12 cellular contexts compared by ENCODE assay signal in genomic region chr7:76998764-76999450, GRCh38. TPM values are rescaled to one million over a fixed set of nuclear protein-coding genes. Genes with fewer than 3 reads are reported as not detected.
DNase-seq lines count a peak whose midpoint lies in the region; ATAC-seq, FAIRE-seq and TF ChIP-seq lines count a peak whose summit lies in the region.
"Not testable (repeated sequence)": the region's sequence is repeated elsewhere in the genome, so short reads cannot be mapped to it uniquely, and the experiment has no call there.
"Had no signal": no experiment of that assay in that cellular context is flagged by ENCODE, and none has a peak within 500 bp of the region (broad histone marks: within the 10 kb centered on the region; RNA-seq: fewer than 3 reads in every experiment).

No MANE protein-coding gene starts in this region.

- peaks cover 13% of the 10 kb centered on the region for H3K79me2 ChIP-seq in keratinocyte (ENCODE audit: control insufficient read depth, insufficient read depth, low read length)

- H3K9ac ChIP-seq in keratinocyte (ENCODE audit: control insufficient read depth, extremely low read depth, insufficient read depth, low read length); neuronal stem cell (ENCODE audit: low read depth, low read length, poor library complexity): not testable (repeated sequence)

- not testable (repeated sequence) for H3K4me1 ChIP-seq in Panc1 (ENCODE audit: control insufficient read depth, insufficient read depth, low read length); esophagus (ENCODE audit: control insufficient read depth in 2 of 2, insufficient read depth in 2 of 2, low read length in 1 of 2); keratinocyte (ENCODE audit: control insufficient read depth, extremely low read depth, insufficient read depth, low read length); neuronal stem cell (ENCODE audit: control insufficient read depth in 2 of 2, insufficient read depth in 1 of 2, low read depth in 1 of 2, low read length in 2 of 2)

- not testable (repeated sequence) for H3K27ac ChIP-seq in Panc1 (ENCODE audit: low read length); keratinocyte (ENCODE audit: control insufficient read depth, insufficient read depth, low read length); neuronal stem cell (replicated peaks; ENCODE audit: low read length)
- peak overlapping the region; percentile 25 to 82 for H3K27ac ChIP-seq in esophagus (ENCODE audit: low read depth in 2 of 2, low read length in 1 of 2)

- CTCF ChIA-PET in Panc1 (lab: Charles Lee): not testable (repeated sequence)

- FAIRE-seq in keratinocyte (lab: Jason Lieb, UNC): peak; percentile 86

- H2AK5ac ChIP-seq in neuronal stem cell (ENCODE audit: low read depth, low read length): not testable (repeated sequence)

- DNase-seq in GM03348 (ENCODE audit: low spot score) (peak; percentile 42), HPDE6-E6E7 (ENCODE audit: extremely low spot score) (peak; percentile 17)
- not testable (repeated sequence) for DNase-seq in Panc1 (ENCODE audit: low read depth, low spot score); activated T-helper 1 cell treated with anti-CD3 and anti-CD28 coated beads, Interleukin-12 subunit alpha, Interleukin-12 subunit beta, Interleukin-2, Interleukin-4 antibody, amounts not matched to agents 30 ng/mL and 10 ng/mL and 1 ng/mL, durations not matched to agents 14 hours and 24 hours and 36 hours (ENCODE audit: low spot score); keratinocyte (ENCODE audit: low read depth, low spot score); neuronal stem cell (ENCODE audit: low spot score)

- not testable (repeated sequence) for H3K9me3 ChIP-seq in Panc1 (ENCODE audit: control insufficient read depth, insufficient read depth, low read depth, low read length); esophagus (ENCODE audit: control insufficient read depth in 2 of 2, insufficient read depth in 1 of 2, low read depth in 1 of 2, low read length in 1 of 2); keratinocyte (ENCODE audit: control insufficient read depth, low read depth, low read length); neuronal stem cell (replicated peaks in 1 of 2; ENCODE audit: control insufficient read depth in 2 of 2, insufficient read depth in 1 of 2, low read depth in 1 of 2, low read length in 2 of 2)

- dilution Hi-C loops in keratinocyte (cut with MboI; ENCODE audit: extremely low pct_ligation_motif_present, low sequenced_read_pairs): not testable (repeated sequence)

- intact Hi-C loops in Panc1 (cut with micrococcal nuclease; ENCODE audit: unreplicated experiment): not testable (repeated sequence)
- intact Hi-C loops in activated T-helper 1 cell treated with anti-CD3 and anti-CD28 coated beads, Interleukin-12 subunit alpha, Interleukin-12 subunit beta, Interleukin-2, Interleukin-4 antibody, amounts not matched to agents 30 ng/mL and 10 ng/mL and 1 ng/mL, durations not matched to agents 14 hours and 24 hours and 36 hours (cut with micrococcal nuclease): loop anchor here (10.0 kb wide), 1 partner anchor 494 kb away; no protein-coding TSS in a partner anchor

- not testable (repeated sequence) for H3K79me1 ChIP-seq in neuronal stem cell (ENCODE audit: low read depth, low read length)

- H3K4me3 Mint-ChIP-seq in activated T-helper 1 cell treated with anti-CD3 and anti-CD28 coated beads, Interleukin-12 subunit alpha, Interleukin-12 subunit beta, Interleukin-2, Interleukin-4 antibody, amounts not matched to agents 30 ng/mL and 10 ng/mL and 1 ng/mL, durations not matched to agents 14 hours and 24 hours and 36 hours: not testable (repeated sequence)

- peak overlapping the region; percentile 61 for H3K27ac Mint-ChIP-seq in activated T-helper 1 cell treated with anti-CD3 and anti-CD28 coated beads, Interleukin-12 subunit alpha, Interleukin-12 subunit beta, Interleukin-2, Interleukin-4 antibody, amounts not matched to agents 30 ng/mL and 10 ng/mL and 1 ng/mL, durations not matched to agents 14 hours and 24 hours and 36 hours

- H3K4me3 ChIP-seq in Panc1 (ENCODE audit: low read depth in 2 of 2, low read length in 2 of 2); esophagus (ENCODE audit: low read depth in 1 of 2, low read length in 2 of 2); keratinocyte (ENCODE audit: control insufficient read depth in 2 of 3, extremely low read depth in 1 of 3, insufficient read depth in 2 of 3, low read depth in 1 of 3, low read length in 3 of 3): not testable (repeated sequence)
- peak overlapping the region in 1 of 2 donors; percentile 65 for H3K4me3 ChIP-seq in neuronal stem cell (ENCODE audit: low read length in 2 of 2)

- peak; percentile 6; the same call in 1 of the 2 replicates for ATAC-seq in Panc1

- not testable (repeated sequence) for H3K36me3 ChIP-seq in Panc1 (ENCODE audit: control insufficient read depth, insufficient read depth, low read length); keratinocyte (ENCODE audit: control insufficient read depth in 2 of 2, extremely low read depth in 1 of 2, insufficient read depth in 2 of 2, low read length in 2 of 2); neuronal stem cell (replicated peaks in 1 of 2; ENCODE audit: control insufficient read depth in 2 of 2, insufficient read depth in 2 of 2, low read length in 2 of 2)
- H3K36me3 ChIP-seq in esophagus (ENCODE audit: control insufficient read depth in 2 of 2, insufficient read depth in 2 of 2, low read length in 1 of 2): peaks cover 0 to 14% of the 10 kb centered on the region in 2 donors

- H4K8ac ChIP-seq in neuronal stem cell (ENCODE audit: low read depth, low read length): not testable (repeated sequence)

- POLR2A ChIA-PET in Panc1 (lab: Charles Lee): not testable (repeated sequence)

- H3K23ac ChIP-seq in neuronal stem cell (ENCODE audit: low read depth, low read length, poor library complexity): peak overlapping the region; percentile 43

- H3K9me1 ChIP-seq in keratinocyte (ENCODE audit: control insufficient read depth, extremely low read depth, insufficient read depth, low read length): not testable (repeated sequence)

- in situ Hi-C loops in Panc1 (cut with HindIII; ENCODE audit: low pct_unique_long_range_greater_than_20kb, low sequenced_read_pairs): not testable (repeated sequence)

- not testable (repeated sequence) for H4K91ac ChIP-seq in neuronal stem cell (ENCODE audit: low read depth, low read length, poor library complexity)

- H2BK120ac ChIP-seq in neuronal stem cell (ENCODE audit: low read depth, low read length): not testable (repeated sequence)

- H3K18ac ChIP-seq in neuronal stem cell (ENCODE audit: low read length): peak overlapping the region; percentile 57

- H3K4ac ChIP-seq in neuronal stem cell (ENCODE audit: low read length): not testable (repeated sequence)

- not testable (repeated sequence) for H3K27me3 ChIP-seq in Panc1 (ENCODE audit: control insufficient read depth, insufficient read depth, low read length); esophagus (ENCODE audit: control insufficient read depth in 1 of 2, insufficient read depth in 2 of 2, low read length in 2 of 2); keratinocyte (ENCODE audit: control insufficient read depth, extremely low read depth, insufficient read depth, low read length); neuronal stem cell (ENCODE audit: control insufficient read depth in 3 of 3, insufficient read depth in 3 of 3, low read depth in 1 of 3, low read length in 3 of 3)

- H2BK5ac ChIP-seq in neuronal stem cell (ENCODE audit: low read length): not testable (repeated sequence)

- H2BK12ac ChIP-seq in neuronal stem cell (ENCODE audit: low read length): not testable (repeated sequence)

- not testable (repeated sequence) for H3K27me3 Mint-ChIP-seq in activated T-helper 1 cell treated with anti-CD3 and anti-CD28 coated beads, Interleukin-12 subunit alpha, Interleukin-12 subunit beta, Interleukin-2, Interleukin-4 antibody, amounts not matched to agents 30 ng/mL and 10 ng/mL and 1 ng/mL, durations not matched to agents 14 hours and 24 hours and 36 hours (ENCODE audit: insufficient read depth)

- H2AFZ ChIP-seq in keratinocyte (ENCODE audit: control insufficient read depth, low read length); neuronal stem cell (ENCODE audit: low read length): not testable (repeated sequence)

- H4K20me1 ChIP-seq in keratinocyte (ENCODE audit: control insufficient read depth, extremely low read depth, insufficient read depth, low read length): not testable (repeated sequence)

- not testable (repeated sequence) for H3K4me2 ChIP-seq in keratinocyte (ENCODE audit: control insufficient read depth, extremely low read depth, insufficient read depth, low read depth, low read length); neuronal stem cell (ENCODE audit: insufficient read depth, low read length, poor library complexity, severe bottlenecking)

- BruUV-seq in Panc1 (replicated peaks; lab: Mats Ljungman, UMichigan): not testable (repeated sequence)

- not testable (repeated sequence) for H3K9me3 Mint-ChIP-seq in activated T-helper 1 cell treated with anti-CD3 and anti-CD28 coated beads, Interleukin-12 subunit alpha, Interleukin-12 subunit beta, Interleukin-2, Interleukin-4 antibody, amounts not matched to agents 30 ng/mL and 10 ng/mL and 1 ng/mL, durations not matched to agents 14 hours and 24 hours and 36 hours

- H3K36me3 Mint-ChIP-seq in activated T-helper 1 cell treated with anti-CD3 and anti-CD28 coated beads, Interleukin-12 subunit alpha, Interleukin-12 subunit beta, Interleukin-2, Interleukin-4 antibody, amounts not matched to agents 30 ng/mL and 10 ng/mL and 1 ng/mL, durations not matched to agents 14 hours and 24 hours and 36 hours (ENCODE audit: low read depth): not testable (repeated sequence)

- WGBS in esophagus, 2 donors: 54 to 63% methylated on average over 8 to 10 of the region's 11 CpGs
- WGBS in neuronal stem cell (ENCODE audit: extremely low coverage in 2 of 2, insufficient read length in 2 of 2, insufficient replicate concordance in 1 of 2), 2 donors: no CpG with 5 or more reads among the region's 11 CpGs

- H3K4me1 Mint-ChIP-seq in activated T-helper 1 cell treated with anti-CD3 and anti-CD28 coated beads, Interleukin-12 subunit alpha, Interleukin-12 subunit beta, Interleukin-2, Interleukin-4 antibody, amounts not matched to agents 30 ng/mL and 10 ng/mL and 1 ng/mL, durations not matched to agents 14 hours and 24 hours and 36 hours (ENCODE audit: low read depth): not testable (repeated sequence)

- H3K14ac ChIP-seq in neuronal stem cell (ENCODE audit: low read length): peak overlapping the region; percentile 97

- TF ChIP-seq CTCF in Panc1 (IDR thresholded peaks at IDR 0.05); keratinocyte (optimal IDR thresholded peaks at IDR 0.05 in 1 of 3, IDR thresholded peaks at IDR 0.05 in 1 of 3, conservative IDR thresholded peaks at IDR 0.05 in 1 of 3; ENCODE audit: extremely low read depth in 1 of 3, insufficient read depth in 2 of 3, low read length in 3 of 3): not testable (repeated sequence)

- not testable (repeated sequence) for H2BK15ac ChIP-seq in neuronal stem cell (ENCODE audit: low read length)

RNA-seq across cellular contexts. Expression of gene SPDYE17, which starts 33.3 kb away (rescaled TPM):
- not detected for total RNA-seq in Panc1 (2021; ENCODE audit: unreplicated experiment)
- not detected for polyA plus RNA-seq in Panc1 (2012; ENCODE audit: insufficient read length)
- total RNA-seq in activated T-helper 1 cell treated with anti-CD3 and anti-CD28 coated beads, Interleukin-12 subunit alpha, Interleukin-12 subunit beta, Interleukin-2, Interleukin-4 antibody, amounts not matched to agents 30 ng/mL and 10 ng/mL and 1 ng/mL, durations not matched to agents 14 hours and 24 hours and 36 hours: not detected in 2 replicates
- polyA plus RNA-seq in esophagus (not detected), keratinocyte (not detected in 3 replicates)
- not detected for polyA plus RNA-seq in keratinocyte (2011; ENCODE audit: low read depth)
- not detected in 2 replicates for polyA plus RNA-seq in keratinocyte (2011; cell fraction: cytosol; rRNA removed)
- polyA plus RNA-seq in keratinocyte (2011; cell fraction: nucleus; rRNA removed): not detected in 2 replicates
- not detected in 2 replicates for polyA plus RNA-seq in keratinocyte (2012; ENCODE audit: low replicate concordance)
- not detected in 3 replicates for polyA minus RNA-seq in keratinocyte
- not detected for polyA minus RNA-seq in keratinocyte (2011; cell fraction: cytosol; rRNA and poly(A)+ RNA removed)
- polyA minus RNA-seq in keratinocyte (2011; cell fraction: nucleus; rRNA and poly(A)+ RNA removed): not detected in 2 replicates
- not detected for polyA plus RNA-seq in neuronal stem cell (2013, experiment 1 of 2)
- not detected for polyA plus RNA-seq in neuronal stem cell (2013, experiment 2 of 2)
- total RNA-seq: activated T-helper 17 cell treated with anti-CD3 and anti-CD28 coated beads, Interleukin-2, amount 50 U/mL, for 72 hours; mononuclear cell; Peyer's patch; skeletal muscle tissue; thyroid gland had no signal
